ENCODE assay signal across 25 cellular contexts in the genomic region with DNA sequence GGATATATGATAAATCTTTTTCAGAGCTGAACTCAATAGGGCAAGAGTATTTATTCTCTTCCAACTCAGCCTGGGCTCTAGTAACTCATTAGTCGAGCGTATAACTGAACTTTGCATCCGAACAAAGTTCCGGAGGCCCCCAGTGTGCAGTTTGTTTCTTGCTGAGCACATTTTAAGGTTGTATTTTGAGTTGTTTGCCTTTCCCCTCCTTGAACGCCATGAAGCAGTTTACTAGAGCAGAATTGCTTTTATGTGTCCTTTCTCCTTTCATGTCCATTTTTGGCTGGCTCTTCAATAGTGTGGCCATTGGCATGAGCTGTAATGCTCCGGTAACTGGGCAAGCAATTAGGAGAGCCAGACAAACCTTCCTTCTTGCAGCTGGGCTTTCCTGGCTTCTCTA.
"Had no signal": no experiment of that assay in that cellular context is flagged by ENCODE, and none has a peak within 500 bp of the region (broad histone marks: within the 10 kb centered on the region; RNA-seq: fewer than 3 reads in every experiment).

No MANE protein-coding gene starts in this region.

- H3K27me3 ChIP-seq: ascending aorta, body of pancreas had no signal

- H3K9me3 ChIP-seq: ascending aorta, body of pancreas had no signal

- H3K27ac ChIP-seq: ascending aorta, body of pancreas had no signal

- H3K36me3 ChIP-seq: ascending aorta had no signal

- DNase-seq: activated B cell treated with CpG ODN at 0.5 μM for 24 hours; activated CD4-positive, alpha-beta T cell treated with anti-CD3 and anti-CD28 coated beads for 1 hour; activated CD4-positive, alpha-beta T cell treated with anti-CD3 and anti-CD28 coated beads, Interleukin-2, amount 10 ng/mL, durations not matched to agents 24 days and 14 days; activated CD4-positive, alpha-beta T cell treated with anti-CD3 and anti-CD28 coated beads, Interleukin-2, amount 50 U/mL, for 48 hours; activated CD8-positive, alpha-beta memory T cell treated with anti-CD3 and anti-CD28 coated beads, Interleukin-2, amount 10 ng/mL, durations not matched to agents 7 days and 5 days; activated effector memory CD4-positive, alpha-beta T cell treated with Interleukin-2 at 50 U/mL for 16 hours; activated naive CD4-positive, alpha-beta T cell treated with Interleukin-2 at 50 U/mL for 16 hours; activated naive CD8-positive, alpha-beta T cell treated with anti-CD3 and anti-CD28 coated beads, Interleukin-2, amount 50 U/mL, for 24 hours; activated T-cell treated with anti-CD3 and anti-CD28 coated beads, Interleukin-2, amount 50 U/mL, for 24 hours; amniotic stem cell; body of pancreas; KBM-7; NCI-H1048; NCI-H146; NCI-H1930; NCI-H2171 treated with DMSO at 0.1 percent for 48 hours; NCI-H345; NCI-H510A; NCI-H526 treated with DMSO at 0.1 percent for 48 hours; PC-3; SHP77 treated with DMSO at 0.1 percent for 48 hours; T-helper 17 cell; T-helper 9 cell had no signal

- H3K4me3 ChIP-seq: ascending aorta, body of pancreas had no signal

- ATAC-seq: activated CD8-positive, alpha-beta memory T cell treated with anti-CD3 and anti-CD28 coated beads, Interleukin-2, amount 10 ng/mL, durations not matched to agents 7 days and 5 days; activated naive CD4-positive, alpha-beta T cell treated with anti-CD3 and anti-CD28 coated beads, Interleukin-2, amount 50 U/mL, for 72 hours; activated naive CD8-positive, alpha-beta T cell treated with anti-CD3 and anti-CD28 coated beads, Interleukin-2, amount 50 U/mL, for 24 hours; body of pancreas; PC-3; T-helper 17 cell had no signal

- H3K4me1 ChIP-seq: ascending aorta, body of pancreas had no signal
